In the genomic region with DNA sequence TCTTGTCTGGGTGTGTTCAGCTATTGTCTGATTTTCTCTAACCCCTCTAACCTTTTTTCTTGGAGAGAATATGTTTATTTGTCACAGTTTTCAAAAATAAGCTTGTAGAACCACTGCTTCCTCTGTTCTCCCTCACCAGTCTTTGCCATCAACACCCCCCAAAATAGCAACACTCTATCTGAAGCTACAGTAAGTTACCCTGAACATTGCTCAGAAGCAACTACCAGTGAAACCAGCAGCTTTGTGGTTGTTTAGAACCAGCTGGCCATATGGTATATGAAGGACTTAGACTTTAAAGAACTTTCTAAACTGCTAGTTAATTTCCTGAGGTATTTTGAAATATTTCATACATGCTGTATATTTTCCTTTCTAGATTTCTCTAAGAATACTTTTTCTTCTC, we compare ENCODE assay signal across 21 cellular contexts.
"Had no signal": no experiment of that assay in that cellular context is flagged by ENCODE, and none has a peak within 500 bp of the region (broad histone marks: within the 10 kb centered on the region; RNA-seq: fewer than 3 reads in every experiment).

No MANE protein-coding gene starts in this region.

- H3K4me3 ChIP-seq: MG63, SJCRH30 had no signal

- H3K9me3 ChIP-seq: MG63, SJCRH30 had no signal

- H3K27me3 ChIP-seq: MG63, SJCRH30 had no signal

- DNase-seq: KBM-7; MG63; NCI-H1092 treated with DMSO at 0.1 percent for 48 hours; NCI-H1436; NCI-H187; NCI-H2029; NCI-H2081 treated with DMSO at 0.1 percent for 48 hours; NCI-H2171; NCI-H226; NCI-H446; NCI-H510A; NCI-H524 treated with DMSO at 0.1 percent for 48 hours; NCI-H69; NCI-H774; NK-92 treated with Interleukin-12 subunit alpha and Interleukin-12 subunit beta, amount 100 ng/mL, for 24 hours; PC-3; SHP77 treated with DMSO at 0.1 percent for 48 hours; SJCRH30 had no signal

- ATAC-seq: Panc1, PC-3, SK-N-SH treated with all-trans-retinoic acid at 6 μM for 48 hours had no signal

- H3K36me3 ChIP-seq: MG63, SJCRH30 had no signal

- H3K4me1 ChIP-seq: SJCRH30 had no signal

- H3K27ac ChIP-seq: RWPE1, SJCRH30 had no signal
